ENCODE assay signal across 12 cellular contexts in genomic region chr5:14105717-14106435, GRCh38. TPM values are rescaled to one million over a fixed set of nuclear protein-coding genes. Genes with fewer than 3 reads are reported as not detected.
DNase-seq lines count a peak whose midpoint lies in the region; ATAC-seq, FAIRE-seq and TF ChIP-seq lines count a peak whose summit lies in the region.
"Had no signal": no experiment of that assay in that cellular context is flagged by ENCODE, and none has a peak within 500 bp of the region (broad histone marks: within the 10 kb centered on the region; RNA-seq: fewer than 3 reads in every experiment).

No MANE protein-coding gene starts in this region.

- intact Hi-C loops in PC-3 (cut with micrococcal nuclease): loop anchor here (5.0 kb wide), 2 partner anchors 81 to 119 kb away; no protein-coding TSS in a partner anchor

- peaks cover 14% of the 10 kb centered on the region; the same call in 1 of the 2 replicates for H3K9me3 ChIP-seq in PC-3 (ENCODE audit: low read length)
- H3K9me3 ChIP-seq: vagina had no signal

- H2AFZ ChIP-seq in PC-3 (ENCODE audit: low read length): no peak overlapping the region

- H3K27me3 ChIP-seq in PC-3 (ENCODE audit: low read length): no peaks in the 10 kb centered on the region
- H3K27me3 ChIP-seq: vagina had no signal

- no peaks in the 10 kb centered on the region for H3K9me2 ChIP-seq in PC-3 (replicated peaks; ENCODE audit: low read length)

- H3F3A ChIP-seq in PC-3 (ENCODE audit: low read length, unreplicated experiment): no peaks in the 10 kb centered on the region

- no peak for FAIRE-seq in urothelium cell line (lab: Jason Lieb, UNC)

- DNase-seq in SHP77 (lab: John Stamatoyannopoulos, UW) (peak; percentile 15 to 46), SHP77 treated with DMSO at 0.1 percent for 48 hours (lab: John Stamatoyannopoulos, UW) (no peak), PC-3 (peak; percentile 99), fibroblast of gingiva (ENCODE audit: low read depth) (peak; percentile 68), urothelium cell line (ENCODE audit: low spot score) (peak; percentile 89)
- no peak for DNase-seq in stimulated activated CD4-positive, alpha-beta T cell treated with anti-CD3 and anti-CD28 coated beads, Interleukin-15, amount 100 ng/mL, for 24 hours
- DNase-seq: midbrain; stimulated activated CD4-positive, alpha-beta T cell treated with anti-CD3 and anti-CD28 coated beads, Interleukin-4, amount 100 ng/mL, for 4 hours had no signal

- peaks cover 23% of the 10 kb centered on the region for H3K79me2 ChIP-seq in PC-3 (ENCODE audit: low read length)

- H3K4me2 ChIP-seq in PC-3 (ENCODE audit: low read length): peak overlapping the region; percentile 28; the same call in 1 of the 2 replicates

- peak overlapping the region; percentile 93 for H3K27ac ChIP-seq in PC-3 (ENCODE audit: low read length)
- H3K27ac ChIP-seq: C4-2B, vagina had no signal

- ATAC-seq in PC-3 (peak; percentile 37), GM19463 (IDR thresholded peaks at IDR 0.05; ENCODE audit: unreplicated experiment) (no peak), HG03139 (IDR thresholded peaks at IDR 0.05; ENCODE audit: unreplicated experiment) (no peak)

- H3K4me1 ChIP-seq in PC-3 (ENCODE audit: insufficient read depth, low read length): peaks cover 61% of the 10 kb centered on the region

- POLR2A ChIA-PET in PC-3 (lab: Charles Lee; ENCODE audit: unreplicated experiment): interaction anchor here (0.8 kb wide), 1 partner anchor 29 kb away, joined by 8 read pairs; no protein-coding TSS in a partner anchor

- H3K4me3 ChIP-seq in PC-3 (ENCODE audit: low read length): no peak overlapping the region
- H3K4me3 ChIP-seq: vagina had no signal

- H4K20me1 ChIP-seq in PC-3 (ENCODE audit: low read length): no peaks in the 10 kb centered on the region

- BruUV-seq in PC-3 (replicated peaks; lab: Mats Ljungman, UMichigan): no TSS peak

- CTCF ChIA-PET in PC-3 (lab: Charles Lee): no interaction called here

- peaks cover 4% of the 10 kb centered on the region; the same call in 1 of the 2 replicates for H3K36me3 ChIP-seq in PC-3 (ENCODE audit: low read depth, low read length)
- H3K36me3 ChIP-seq: vagina had no signal

- no peak for TF ChIP-seq CTCF in PC-3 (conservative IDR thresholded peaks at IDR 0.05; ENCODE audit: low read depth, low read length)

- peak overlapping the region; percentile 75; the same call in 1 of the 2 replicates for H3K9ac ChIP-seq in PC-3 (ENCODE audit: low read length)

RNA-seq across cellular contexts. Expression of gene TRIO, which starts 37.3 kb away (rescaled TPM):
- total RNA-seq in PC-3 (2014; rRNA removed): 211 and 271 TPM in 2 replicates

Comparison
In these comparisons a context has a peak if more than half of its experiments do, and no peak if none do; other contexts are left out.
1. DNase-seq: peak in SHP77 (2 of 2), PC-3 (single experiment), fibroblast of gingiva (single experiment) and urothelium cell line (single experiment); none in SHP77 treated with DMSO at 0.1 percent for 48 hours (single experiment) and stimulated activated CD4-positive, alpha-beta T cell treated with anti-CD3 and anti-CD28 coated beads, Interleukin-15, amount 100 ng/mL, for 24 hours (single experiment).